ENCODE assay signal across 8 cellular contexts in the genomic region with DNA sequence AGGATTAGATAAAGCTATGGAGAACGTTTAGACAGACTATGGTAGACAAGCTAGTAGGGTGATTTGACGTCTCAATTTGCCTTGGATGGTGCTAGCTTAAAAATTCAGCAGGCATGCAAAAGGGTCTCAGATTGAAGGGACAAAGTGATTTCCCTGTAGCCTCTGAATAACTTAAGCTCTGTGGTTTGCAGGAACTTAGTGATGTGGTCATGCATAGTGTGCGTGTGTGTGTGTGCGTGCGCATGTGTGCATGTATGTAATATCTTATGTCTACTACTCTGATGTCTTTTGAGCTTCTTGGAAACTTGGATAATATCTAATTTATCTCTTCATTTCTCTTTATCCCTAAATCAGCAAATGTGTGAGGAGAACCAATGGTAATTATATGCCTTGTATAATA.
"Had no signal": no experiment of that assay in that cellular context is flagged by ENCODE, and none has a peak within 500 bp of the region (broad histone marks: within the 10 kb centered on the region; RNA-seq: fewer than 3 reads in every experiment).

No MANE protein-coding gene starts in this region.

- ATAC-seq: GM12878 had no signal

- H3K4me3 ChIP-seq: GM12878 had no signal

- FAIRE-seq: G401.6, GM12878, GM12891, GM12892, GM18507, GM19239 had no signal

- DNase-seq: GDM1, GF-D8 had no signal
